1 cellular context compared by ENCODE assay signal in the genomic region with DNA sequence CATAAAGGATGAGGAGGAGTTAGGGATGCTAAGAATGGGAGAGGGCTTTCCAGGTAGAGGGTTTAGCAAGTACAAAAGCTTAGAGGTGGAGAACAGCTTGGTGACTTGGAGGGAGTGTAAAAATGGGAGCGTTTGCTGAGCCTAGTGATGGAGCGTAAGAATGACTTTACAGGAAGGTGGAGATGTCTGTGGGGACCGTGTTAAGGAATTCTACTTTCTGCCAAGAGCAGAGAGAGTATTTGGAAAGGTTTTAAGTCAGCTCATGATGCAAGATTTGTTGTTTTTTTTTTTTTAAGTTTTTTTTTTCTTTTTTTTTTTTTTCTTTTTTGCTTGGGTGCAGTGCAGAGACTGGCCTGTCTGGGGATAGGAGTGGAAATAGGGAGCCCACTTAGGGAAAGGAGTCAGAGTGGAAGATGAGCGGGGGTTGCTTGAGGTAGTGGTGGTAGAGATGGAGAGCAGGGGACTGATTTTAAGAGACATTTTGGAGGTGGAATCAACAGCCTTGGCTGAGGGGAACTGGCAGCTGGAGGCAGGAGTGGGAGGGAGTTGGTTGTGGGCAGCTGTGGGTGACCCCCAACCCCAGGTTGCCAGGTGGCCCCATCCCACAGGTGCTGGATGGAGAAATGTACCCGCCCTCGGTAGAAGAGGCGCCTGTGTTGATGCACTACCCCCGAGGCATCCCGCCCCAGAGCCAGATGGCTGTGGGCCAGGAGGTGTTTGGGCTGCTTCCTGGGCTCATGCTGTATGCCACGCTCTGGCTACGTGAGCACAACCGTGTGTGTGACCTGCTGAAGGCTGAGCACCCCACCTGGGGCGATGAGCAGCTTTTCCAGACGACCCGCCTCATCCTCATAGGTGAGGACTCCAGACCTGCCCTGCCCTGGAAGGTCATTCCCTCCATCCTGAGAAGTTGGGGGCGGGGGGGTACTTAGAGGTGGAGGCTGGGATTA.
TF ChIP-seq lines count a peak whose summit lies in the region.

No MANE protein-coding gene starts in this region.

TF ChIP-seq in K562, 482 proteins besides CTCF, POLR2A, EP300 and RAD21:
- TF ChIP-seq, protein P1, sequence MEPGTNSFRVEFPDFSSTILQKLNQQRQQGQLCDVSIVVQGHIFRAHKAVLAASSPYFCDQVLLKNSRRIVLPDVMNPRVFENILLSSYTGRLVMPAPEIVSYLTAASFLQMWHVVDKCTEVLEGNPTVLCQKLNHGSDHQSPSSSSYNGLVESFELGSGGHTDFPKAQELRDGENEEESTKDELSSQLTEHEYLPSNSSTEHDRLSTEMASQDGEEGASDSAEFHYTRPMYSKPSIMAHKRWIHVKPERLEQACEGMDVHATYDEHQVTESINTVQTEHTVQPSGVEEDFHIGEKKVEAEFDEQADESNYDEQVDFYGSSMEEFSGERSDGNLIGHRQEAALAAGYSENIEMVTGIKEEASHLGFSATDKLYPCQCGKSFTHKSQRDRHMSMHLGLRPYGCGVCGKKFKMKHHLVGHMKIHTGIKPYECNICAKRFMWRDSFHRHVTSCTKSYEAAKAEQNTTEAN (CRISPR knock-in tag; IDR thresholded peaks at IDR 0.05): no peak
- TF ChIP-seq ZNF436 (CRISPR knock-in tag; IDR thresholded peaks at IDR 0.05): no peak
- no peak for TF ChIP-seq SETDB1 (IDR thresholded peaks at IDR 0.05; ENCODE audit: low read length)
- TF ChIP-seq COPS2 (conservative IDR thresholded peaks at IDR 0.05): no peak
- no peak for TF ChIP-seq PCBP1 (IDR thresholded peaks at IDR 0.05; ENCODE audit: low read depth, low read length, poor library complexity, severe bottlenecking)
- no peak for TF ChIP-seq TRIM24 (IDR thresholded peaks at IDR 0.05)
- no peak for TF ChIP-seq SREBF1 (IDR thresholded peaks at IDR 0.05; ENCODE audit: borderline replicate concordance, low read depth, low read length)
- TF ChIP-seq JUN (IDR thresholded peaks at IDR 0.05; ENCODE audit: borderline replicate concordance, low read depth, low read length): no peak
- no peak for TF ChIP-seq JUN (CRISPR knock-in tag; IDR thresholded peaks at IDR 0.05; ENCODE audit: borderline replicate concordance)
- TF ChIP-seq ZNF445 (CRISPR knock-in tag; IDR thresholded peaks at IDR 0.05; ENCODE audit: low read depth): no peak
- TF ChIP-seq, protein P2, sequence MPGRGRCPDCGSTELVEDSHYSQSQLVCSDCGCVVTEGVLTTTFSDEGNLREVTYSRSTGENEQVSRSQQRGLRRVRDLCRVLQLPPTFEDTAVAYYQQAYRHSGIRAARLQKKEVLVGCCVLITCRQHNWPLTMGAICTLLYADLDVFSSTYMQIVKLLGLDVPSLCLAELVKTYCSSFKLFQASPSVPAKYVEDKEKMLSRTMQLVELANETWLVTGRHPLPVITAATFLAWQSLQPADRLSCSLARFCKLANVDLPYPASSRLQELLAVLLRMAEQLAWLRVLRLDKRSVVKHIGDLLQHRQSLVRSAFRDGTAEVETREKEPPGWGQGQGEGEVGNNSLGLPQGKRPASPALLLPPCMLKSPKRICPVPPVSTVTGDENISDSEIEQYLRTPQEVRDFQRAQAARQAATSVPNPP (IDR thresholded peaks at IDR 0.05; ENCODE audit: borderline replicate concordance, insufficient read depth, insufficient read length): no peak
- no peak for TF ChIP-seq ERF (CRISPR knock-in tag; IDR thresholded peaks at IDR 0.05)
- TF ChIP-seq, protein P3, sequence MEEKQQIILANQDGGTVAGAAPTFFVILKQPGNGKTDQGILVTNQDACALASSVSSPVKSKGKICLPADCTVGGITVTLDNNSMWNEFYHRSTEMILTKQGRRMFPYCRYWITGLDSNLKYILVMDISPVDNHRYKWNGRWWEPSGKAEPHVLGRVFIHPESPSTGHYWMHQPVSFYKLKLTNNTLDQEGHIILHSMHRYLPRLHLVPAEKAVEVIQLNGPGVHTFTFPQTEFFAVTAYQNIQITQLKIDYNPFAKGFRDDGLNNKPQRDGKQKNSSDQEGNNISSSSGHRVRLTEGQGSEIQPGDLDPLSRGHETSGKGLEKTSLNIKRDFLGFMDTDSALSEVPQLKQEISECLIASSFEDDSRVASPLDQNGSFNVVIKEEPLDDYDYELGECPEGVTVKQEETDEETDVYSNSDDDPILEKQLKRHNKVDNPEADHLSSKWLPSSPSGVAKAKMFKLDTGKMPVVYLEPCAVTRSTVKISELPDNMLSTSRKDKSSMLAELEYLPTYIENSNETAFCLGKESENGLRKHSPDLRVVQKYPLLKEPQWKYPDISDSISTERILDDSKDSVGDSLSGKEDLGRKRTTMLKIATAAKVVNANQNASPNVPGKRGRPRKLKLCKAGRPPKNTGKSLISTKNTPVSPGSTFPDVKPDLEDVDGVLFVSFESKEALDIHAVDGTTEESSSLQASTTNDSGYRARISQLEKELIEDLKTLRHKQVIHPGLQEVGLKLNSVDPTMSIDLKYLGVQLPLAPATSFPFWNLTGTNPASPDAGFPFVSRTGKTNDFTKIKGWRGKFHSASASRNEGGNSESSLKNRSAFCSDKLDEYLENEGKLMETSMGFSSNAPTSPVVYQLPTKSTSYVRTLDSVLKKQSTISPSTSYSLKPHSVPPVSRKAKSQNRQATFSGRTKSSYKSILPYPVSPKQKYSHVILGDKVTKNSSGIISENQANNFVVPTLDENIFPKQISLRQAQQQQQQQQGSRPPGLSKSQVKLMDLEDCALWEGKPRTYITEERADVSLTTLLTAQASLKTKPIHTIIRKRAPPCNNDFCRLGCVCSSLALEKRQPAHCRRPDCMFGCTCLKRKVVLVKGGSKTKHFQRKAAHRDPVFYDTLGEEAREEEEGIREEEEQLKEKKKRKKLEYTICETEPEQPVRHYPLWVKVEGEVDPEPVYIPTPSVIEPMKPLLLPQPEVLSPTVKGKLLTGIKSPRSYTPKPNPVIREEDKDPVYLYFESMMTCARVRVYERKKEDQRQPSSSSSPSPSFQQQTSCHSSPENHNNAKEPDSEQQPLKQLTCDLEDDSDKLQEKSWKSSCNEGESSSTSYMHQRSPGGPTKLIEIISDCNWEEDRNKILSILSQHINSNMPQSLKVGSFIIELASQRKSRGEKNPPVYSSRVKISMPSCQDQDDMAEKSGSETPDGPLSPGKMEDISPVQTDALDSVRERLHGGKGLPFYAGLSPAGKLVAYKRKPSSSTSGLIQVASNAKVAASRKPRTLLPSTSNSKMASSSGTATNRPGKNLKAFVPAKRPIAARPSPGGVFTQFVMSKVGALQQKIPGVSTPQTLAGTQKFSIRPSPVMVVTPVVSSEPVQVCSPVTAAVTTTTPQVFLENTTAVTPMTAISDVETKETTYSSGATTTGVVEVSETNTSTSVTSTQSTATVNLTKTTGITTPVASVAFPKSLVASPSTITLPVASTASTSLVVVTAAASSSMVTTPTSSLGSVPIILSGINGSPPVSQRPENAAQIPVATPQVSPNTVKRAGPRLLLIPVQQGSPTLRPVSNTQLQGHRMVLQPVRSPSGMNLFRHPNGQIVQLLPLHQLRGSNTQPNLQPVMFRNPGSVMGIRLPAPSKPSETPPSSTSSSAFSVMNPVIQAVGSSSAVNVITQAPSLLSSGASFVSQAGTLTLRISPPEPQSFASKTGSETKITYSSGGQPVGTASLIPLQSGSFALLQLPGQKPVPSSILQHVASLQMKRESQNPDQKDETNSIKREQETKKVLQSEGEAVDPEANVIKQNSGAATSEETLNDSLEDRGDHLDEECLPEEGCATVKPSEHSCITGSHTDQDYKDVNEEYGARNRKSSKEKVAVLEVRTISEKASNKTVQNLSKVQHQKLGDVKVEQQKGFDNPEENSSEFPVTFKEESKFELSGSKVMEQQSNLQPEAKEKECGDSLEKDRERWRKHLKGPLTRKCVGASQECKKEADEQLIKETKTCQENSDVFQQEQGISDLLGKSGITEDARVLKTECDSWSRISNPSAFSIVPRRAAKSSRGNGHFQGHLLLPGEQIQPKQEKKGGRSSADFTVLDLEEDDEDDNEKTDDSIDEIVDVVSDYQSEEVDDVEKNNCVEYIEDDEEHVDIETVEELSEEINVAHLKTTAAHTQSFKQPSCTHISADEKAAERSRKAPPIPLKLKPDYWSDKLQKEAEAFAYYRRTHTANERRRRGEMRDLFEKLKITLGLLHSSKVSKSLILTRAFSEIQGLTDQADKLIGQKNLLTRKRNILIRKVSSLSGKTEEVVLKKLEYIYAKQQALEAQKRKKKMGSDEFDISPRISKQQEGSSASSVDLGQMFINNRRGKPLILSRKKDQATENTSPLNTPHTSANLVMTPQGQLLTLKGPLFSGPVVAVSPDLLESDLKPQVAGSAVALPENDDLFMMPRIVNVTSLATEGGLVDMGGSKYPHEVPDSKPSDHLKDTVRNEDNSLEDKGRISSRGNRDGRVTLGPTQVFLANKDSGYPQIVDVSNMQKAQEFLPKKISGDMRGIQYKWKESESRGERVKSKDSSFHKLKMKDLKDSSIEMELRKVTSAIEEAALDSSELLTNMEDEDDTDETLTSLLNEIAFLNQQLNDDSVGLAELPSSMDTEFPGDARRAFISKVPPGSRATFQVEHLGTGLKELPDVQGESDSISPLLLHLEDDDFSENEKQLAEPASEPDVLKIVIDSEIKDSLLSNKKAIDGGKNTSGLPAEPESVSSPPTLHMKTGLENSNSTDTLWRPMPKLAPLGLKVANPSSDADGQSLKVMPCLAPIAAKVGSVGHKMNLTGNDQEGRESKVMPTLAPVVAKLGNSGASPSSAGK (IDR thresholded peaks at IDR 0.05): no peak
- TF ChIP-seq ZSCAN32 (CRISPR knock-in tag; IDR thresholded peaks at IDR 0.05): no peak
